Comparison of ENCODE assay signal across 8 cellular contexts in the genomic region with DNA sequence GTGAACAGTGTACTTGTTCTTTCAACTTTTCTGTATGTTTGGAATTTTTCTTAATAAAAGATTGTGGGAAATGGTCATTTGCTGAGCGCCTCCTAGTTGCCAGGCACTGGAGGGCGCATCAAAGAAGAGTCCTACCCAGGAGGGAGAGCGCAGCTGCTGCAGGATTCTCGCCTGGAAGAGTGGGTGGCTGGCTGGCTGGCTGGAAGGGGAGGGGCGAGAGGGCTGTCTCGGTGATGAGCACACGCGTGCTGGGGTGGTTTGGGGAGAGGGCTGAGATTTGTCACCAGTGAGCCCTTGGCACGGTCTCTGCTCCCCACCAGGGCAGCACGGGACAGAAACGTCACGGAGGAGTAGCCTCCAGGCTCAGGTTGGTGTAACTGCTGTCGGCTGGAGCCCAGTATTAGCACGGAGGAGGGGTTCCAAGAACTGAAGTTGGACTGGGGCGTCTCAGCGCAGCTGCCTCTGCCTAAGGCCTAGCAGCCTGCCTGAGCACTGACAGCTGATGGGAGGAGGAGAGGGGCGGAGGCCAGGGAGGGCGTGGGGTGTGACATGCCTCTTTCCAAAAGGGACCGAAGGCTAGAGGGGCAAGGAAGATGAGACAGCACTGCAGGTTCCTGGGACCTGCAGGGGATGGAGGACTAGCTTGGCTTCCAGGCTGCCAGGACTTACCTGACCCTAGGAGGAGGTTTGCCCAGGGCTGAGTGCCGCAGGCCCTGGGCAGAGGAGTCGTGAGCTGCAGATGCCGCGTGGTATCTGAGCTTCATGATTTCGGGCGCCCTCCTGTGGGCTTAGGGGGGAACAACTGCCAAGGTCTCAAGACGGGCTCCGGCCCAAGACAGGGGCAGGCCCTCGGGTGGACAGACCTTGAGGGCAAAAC.
DNase-seq lines count a peak whose midpoint lies in the region; ATAC-seq and TF ChIP-seq lines count a peak whose summit lies in the region.

No MANE protein-coding gene starts in this region.

- DNase-seq in AG09319 (ENCODE audit: extremely low read depth, low read depth) (peak; percentile 70), NCI-H446 (lab: John Stamatoyannopoulos, UW) (peak; percentile 64 to 86), choroid plexus epithelial cell (ENCODE audit: low read depth) (peak; percentile 95), left kidney (ENCODE audit: low read depth, low spot score) (peak; percentile 97)
- DNase-seq in activated CD4-positive, alpha-beta T cell treated with anti-CD3 and anti-CD28 coated beads for 24 hours (ENCODE audit: low read depth in 2 of 2), result peak; percentile 73 to 79
- peak; percentile 84 for DNase-seq in stimulated activated CD4-positive, alpha-beta T cell treated with anti-CD3 and anti-CD28 coated beads, Interleukin-1b, Interleukin-23, amount 100 ng/mL, for 48 hours

- peak overlapping the region; percentile 43 for H3K4me3 ChIP-seq in choroid plexus epithelial cell (ENCODE audit: low read depth, low read length)

- TF ChIP-seq CTCF in AG09319 (IDR thresholded peaks at IDR 0.05; ENCODE audit: low read depth, low read length), result peak; percentile 89
- TF ChIP-seq CTCF in choroid plexus epithelial cell (conservative IDR thresholded peaks at IDR 0.05; ENCODE audit: low read depth, low read length), result peak; percentile 90

- ATAC-seq in GM19023 (IDR thresholded peaks at IDR 0.05; ENCODE audit: unreplicated experiment) (peak; percentile 75), HG03196 (IDR thresholded peaks at IDR 0.05; ENCODE audit: unreplicated experiment) (peak; percentile 54)

Comparison
In these comparisons a context has a peak if more than half of its experiments do, and no peak if none do; other contexts are left out.
1. Peak in every context shown above with its lines: DNase-seq, ATAC-seq and H3K4me3 ChIP-seq.